10 cellular contexts compared by ENCODE assay signal in genomic region chr10:100007239-100008141, GRCh38. TPM values are rescaled to one million over a fixed set of nuclear protein-coding genes. Genes with fewer than 3 reads are reported as not detected.
DNase-seq lines count a peak whose midpoint lies in the region; ATAC-seq, FAIRE-seq and TF ChIP-seq lines count a peak whose summit lies in the region.
"Had no signal": no experiment of that assay in that cellular context is flagged by ENCODE, and none has a peak within 500 bp of the region (broad histone marks: within the 10 kb centered on the region; RNA-seq: fewer than 3 reads in every experiment).

No MANE protein-coding gene starts in this region.

- no peak overlapping the region for H2AFZ ChIP-seq in fibroblast of lung (ENCODE audit: low read length)

- no peaks in the 10 kb centered on the region for H3K36me3 ChIP-seq in fibroblast of lung (ENCODE audit: control insufficient read depth, insufficient read depth, low read length)
- H3K36me3 ChIP-seq: adrenal gland had no signal

- no peaks in the 10 kb centered on the region for H4K20me1 ChIP-seq in fibroblast of lung (ENCODE audit: control insufficient read depth, extremely low read depth, insufficient read depth, low read length)

- no peaks in the 10 kb centered on the region for H3K27me3 ChIP-seq in fibroblast of lung (ENCODE audit: control insufficient read depth, insufficient read depth, low read length)
- H3K27me3 ChIP-seq: adrenal gland had no signal

- no peak for TF ChIP-seq POLR2A in GM12891 (IDR thresholded peaks at IDR 0.05; ENCODE audit: low read depth, low read length)

- no peaks in the 10 kb centered on the region for H3K9me3 ChIP-seq in fibroblast of lung (ENCODE audit: control insufficient read depth, insufficient read depth, low read depth, low read length)
- H3K9me3 ChIP-seq: adrenal gland had no signal

- no peak for TF ChIP-seq CTCF in fibroblast of lung (conservative IDR thresholded peaks at IDR 0.05 in 1 of 2, IDR thresholded peaks at IDR 0.05 in 1 of 2; ENCODE audit: low read depth in 1 of 2, low read length in 2 of 2)

- DNase-seq in GM12891 (ENCODE audit: insufficient read length, low spot score) (no peak), fibroblast of lung (ENCODE audit: low read depth in 2 of 2) (peak; percentile 46 to 55), iPS-NIHi7 (ENCODE audit: extremely low spot score) (no peak), UCSD-AML1 (lab: John Stamatoyannopoulos, UW; ENCODE audit: unreplicated experiment) (no peak)
- DNase-seq: Right ventricle myocardium superior had no signal

- H3K79me2 ChIP-seq in fibroblast of lung (ENCODE audit: control insufficient read depth, insufficient read depth, low read length) = peaks cover 56% of the 10 kb centered on the region

- peak overlapping the region; percentile 8 for H3K9ac ChIP-seq in fibroblast of lung (ENCODE audit: insufficient read depth, low read length)

- H3K4me2 ChIP-seq in fibroblast of lung (ENCODE audit: extremely low read depth, insufficient read depth, low read length) = peak overlapping the region; percentile 66

- peak overlapping the region; percentile 80 for H3K27ac ChIP-seq in fibroblast of lung (ENCODE audit: insufficient read depth, low read length)
- H3K27ac ChIP-seq in skin epidermis = peak overlapping the region in 14 of 21 experiments; percentile 28 to 79 (median 70)

- peak; percentile 26 for FAIRE-seq in GM12891 (lab: Jason Lieb, UNC)
- FAIRE-seq: GM19239 had no signal

- ATAC-seq in SK-N-SH treated with all-trans-retinoic acid at 6 μM for 48 hours = no peak
- no peak for ATAC-seq in HG03571 (IDR thresholded peaks at IDR 0.05; ENCODE audit: unreplicated experiment)

- peaks cover 25% of the 10 kb centered on the region for H3K4me1 ChIP-seq in fibroblast of lung (ENCODE audit: control insufficient read depth, extremely low read depth, insufficient read depth, low read length)

- H3K4me3 ChIP-seq in fibroblast of lung (replicated peaks in 1 of 4; ENCODE audit: control extremely low read depth in 1 of 4, insufficient read depth in 1 of 4, low read depth in 3 of 4, low read length in 4 of 4) = peak overlapping the region; percentile 73 to 99 (median 84)
- peak overlapping the region in 2 of 7 experiments; percentile 68 to 71 for H3K4me3 ChIP-seq in skin epidermis

TF ChIP-seq in GM12891, 5 proteins besides CTCF, POLR2A, EP300 and RAD21:
- TF ChIP-seq PAX5 (IDR thresholded peaks at IDR 0.05; ENCODE audit: insufficient read depth, low read length, severe bottlenecking) = no peak
- no peak for TF ChIP-seq POU2F2 (IDR thresholded peaks at IDR 0.05; ENCODE audit: low read depth, low read length)
- TF ChIP-seq SPI1 (IDR thresholded peaks at IDR 0.05; ENCODE audit: low read depth, low read length) = no peak
- no peak for TF ChIP-seq TAF1 (IDR thresholded peaks at IDR 0.05; ENCODE audit: low read depth, low read length)
- TF ChIP-seq POLR2AphosphoS5 (IDR thresholded peaks at IDR 0.05; ENCODE audit: low read depth, low read length) = no peak

TF ChIP-seq in SK-N-SH treated with all-trans-retinoic acid at 6 μM for 48 hours, 23 proteins besides CTCF, POLR2A, EP300 and RAD21:
- TF ChIP-seq ISL1 (CRISPR knock-in tag; IDR thresholded peaks at IDR 0.05) (peak; percentile 68), TOX (CRISPR knock-in tag; IDR thresholded peaks at IDR 0.05; ENCODE audit: borderline replicate concordance) (no peak)
TF ChIP-seq in SK-N-SH treated with all-trans-retinoic acid at 6 μM for 48 hours: peak in this region for 1.

RNA-seq across cellular contexts. Expression of gene DNMBP, which starts 2.3 kb away (rescaled TPM):
- polyA plus RNA-seq in GM12891 (2012; ENCODE audit: low read depth, missing spikeins) = 18.7 TPM
- 5.9 and 12.9 TPM in 2 replicates for total RNA-seq in fibroblast of lung
- 17.6 and 21.2 TPM in 2 replicates for polyA plus RNA-seq in fibroblast of lung
- 11.3 and 15.0 TPM in 2 replicates for polyA plus RNA-seq in fibroblast of lung (2012)
- polyA minus RNA-seq in fibroblast of lung (ENCODE audit: low replicate concordance) = 13.8 and 16.1 TPM in 2 replicates

Comparison
In these comparisons a context has a peak if more than half of its experiments do, and no peak if none do; other contexts are left out.
1. DNase-seq: peak in fibroblast of lung (2 of 2); none in GM12891 (single experiment), iPS-NIHi7 (single experiment) and UCSD-AML1 (single experiment).